In genomic region chr1:28296401-28297220, GRCh38 we compare ENCODE assay signal across 12 cellular contexts.
DNase-seq lines count a peak whose midpoint lies in the region; ATAC-seq and TF ChIP-seq lines count a peak whose summit lies in the region.
"Had no signal": no experiment of that assay in that cellular context is flagged by ENCODE, and none has a peak within 500 bp of the region (broad histone marks: within the 10 kb centered on the region; RNA-seq: fewer than 3 reads in every experiment).

No MANE protein-coding gene starts in this region.

- peak overlapping the region; percentile 19 for H3K9ac ChIP-seq in SK-N-MC (ENCODE audit: insufficient read length)

- peak overlapping the region; percentile 28; the same call in 1 of the 2 replicates for H3K27ac ChIP-seq in SK-N-MC
- no peak overlapping the region for H3K27ac ChIP-seq in iPS DF 6.9 (ENCODE audit: low read length)
- H3K27ac ChIP-seq: stomach had no signal

- H3K4me1 ChIP-seq in iPS DF 6.9 (ENCODE audit: control insufficient read depth, insufficient read depth, low read length), result peaks cover 4% of the 10 kb centered on the region; the same call in 1 of the 2 replicates

- no peaks in the 10 kb centered on the region for H3K9me3 ChIP-seq in SK-N-MC (ENCODE audit: low read depth, low read length)
- H3K9me3 ChIP-seq in iPS DF 6.9 (ENCODE audit: control insufficient read depth, insufficient read depth, low read length), result no peaks in the 10 kb centered on the region
- H3K9me3 ChIP-seq: stomach had no signal

- no CpG with 5 or more reads among the region's 14 CpGs for WGBS in iPS DF 6.9 (ENCODE audit: insufficient coverage, insufficient read length)

- no peaks in the 10 kb centered on the region for H3K27me3 ChIP-seq in iPS DF 6.9 (ENCODE audit: control insufficient read depth, insufficient read depth, low read length)
- H3K27me3 ChIP-seq: stomach had no signal

- no peak overlapping the region for H3K4me3 ChIP-seq in HFF-Myc (replicated peaks; ENCODE audit: low read depth, low read length)
- H3K4me3 ChIP-seq in SK-N-MC, result peak overlapping the region; percentile 41
- no peak overlapping the region for H3K4me3 ChIP-seq in iPS DF 6.9 (ENCODE audit: low read length)
- H3K4me3 ChIP-seq in retinal pigment epithelial cell (ENCODE audit: low read length), result peak overlapping the region; percentile 35
- H3K4me3 ChIP-seq: stomach had no signal

- DNase-seq in HFF-Myc (ENCODE audit: extremely low read depth, low read depth) (peak; percentile 16), SK-N-MC (ENCODE audit: low read depth, low spot score) (no peak), iPS DF 6.9 (ENCODE audit: low read depth, low spot score) (peak; percentile 63), retinal pigment epithelial cell (ENCODE audit: low read depth) (peak; percentile 43), OCI-M2 (lab: John Stamatoyannopoulos, UW; ENCODE audit: unreplicated experiment) (no peak), cortex of kidney (lab: John Stamatoyannopoulos, UW) (no peak)
- DNase-seq: activated CD4-positive, alpha-beta T cell treated with anti-CD3 and anti-CD28 coated beads for 36 hours; NCI-H2107; occipital lobe; stomach had no signal

- TF ChIP-seq CTCF in HFF-Myc (IDR thresholded peaks at IDR 0.05; ENCODE audit: low read depth, low read length, missing control alignments) (no peak), retinal pigment epithelial cell (conservative IDR thresholded peaks at IDR 0.05; ENCODE audit: low read depth, low read length) (no peak)

- H3K36me3 ChIP-seq in SK-N-MC (ENCODE audit: insufficient read depth, low read length) (no peaks in the 10 kb centered on the region), iPS DF 6.9 (ENCODE audit: control insufficient read depth, insufficient read depth, low read length) (no peaks in the 10 kb centered on the region)
- H3K36me3 ChIP-seq: stomach had no signal

- ATAC-seq in HG02840 (IDR thresholded peaks at IDR 0.05; ENCODE audit: low FRiP score, unreplicated experiment) (no peak), HG03135 (IDR thresholded peaks at IDR 0.05; ENCODE audit: unreplicated experiment) (no peak)
- ATAC-seq: activated CD4-positive, alpha-beta T cell treated with anti-CD3 and anti-CD28 coated beads for 36 hours had no signal

Comparison
In these comparisons a context has a peak if more than half of its experiments do, and no peak if none do; other contexts are left out.
1. DNase-seq: peak in HFF-Myc (single experiment), iPS DF 6.9 (single experiment) and retinal pigment epithelial cell (single experiment); none in SK-N-MC (single experiment), OCI-M2 (single experiment) and cortex of kidney (single experiment).
2. H3K4me3 ChIP-seq: peak in SK-N-MC (single experiment) and retinal pigment epithelial cell (single experiment); none in HFF-Myc (single experiment) and iPS DF 6.9 (single experiment).